ENCODE assay signal across 21 cellular contexts in the genomic region with DNA sequence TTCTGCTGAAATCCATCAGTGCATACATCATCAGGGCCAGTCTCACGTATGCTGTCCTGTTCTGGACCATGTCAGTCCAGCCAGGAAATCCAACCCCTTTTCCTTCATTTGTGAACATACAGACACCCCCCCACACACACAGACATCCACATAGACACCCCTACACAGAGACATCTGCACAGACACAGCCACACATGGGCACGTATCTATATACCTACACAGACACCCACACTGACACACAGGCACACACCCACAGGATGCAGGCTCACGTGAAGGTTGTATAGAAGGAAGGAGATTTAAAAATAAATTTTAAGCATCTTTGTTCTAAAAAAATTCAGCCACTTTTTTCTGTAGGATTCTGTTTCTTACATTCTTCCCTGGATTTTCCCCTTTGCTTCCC.
"Had no signal": no experiment of that assay in that cellular context is flagged by ENCODE, and none has a peak within 500 bp of the region (broad histone marks: within the 10 kb centered on the region; RNA-seq: fewer than 3 reads in every experiment).

No MANE protein-coding gene starts in this region.

- DNase-seq: IMR-90, Kasumi-1, MM.1S, NCI-H1092 treated with DMSO at 0.1 percent for 48 hours, NCI-H1436, NCI-H187, NCI-H2029, NCI-H2081 treated with DMSO at 0.1 percent for 48 hours, NCI-H2171, NCI-H226, NCI-H446, NCI-H510A, NCI-H524 treated with DMSO at 0.1 percent for 48 hours, NCI-H69, NCI-H774, PC-3, SHP77, SW 1271 had no signal

- H3K27ac ChIP-seq: KMS-11, RWPE1 had no signal

- H3K4me2 ChIP-seq: KMS-11 had no signal

- FAIRE-seq: HepG2 had no signal

- H3K9ac ChIP-seq: KMS-11 had no signal
